ENCODE assay signal across 8 cellular contexts in the genomic region with DNA sequence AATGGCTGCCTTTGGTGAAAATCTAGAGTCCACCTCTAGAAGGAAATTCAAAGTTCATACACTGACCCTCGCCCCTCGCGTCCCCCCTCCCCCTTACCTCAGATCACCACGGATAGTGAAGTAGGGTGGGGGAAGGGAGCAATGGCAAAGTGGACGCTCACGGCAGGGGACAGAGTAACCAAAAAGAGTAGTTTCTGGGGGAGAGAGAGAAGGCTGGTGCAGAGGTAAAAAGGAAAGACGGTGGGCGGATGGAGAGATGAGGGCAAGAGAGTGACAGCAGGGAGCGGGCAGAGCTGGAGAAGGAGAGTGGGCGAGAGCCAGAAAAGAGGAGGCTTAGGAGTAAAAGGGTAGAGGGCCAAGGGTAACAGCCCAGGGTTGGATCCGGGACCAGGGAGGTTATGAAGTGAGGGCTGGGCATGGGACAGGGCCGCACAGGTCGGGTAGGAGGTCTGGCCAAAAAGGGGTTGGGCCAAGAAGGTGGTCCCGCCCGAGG. TPM values are rescaled to one million over a fixed set of nuclear protein-coding genes. Genes with fewer than 3 reads are reported as not detected.
DNase-seq lines count a peak whose midpoint lies in the region; ATAC-seq, FAIRE-seq and TF ChIP-seq lines count a peak whose summit lies in the region.

No MANE protein-coding gene starts in this region.

- CTCF ChIA-PET in T-cell (lab: Charles Lee), result interaction anchor here (0.5 kb wide), 2 partner anchors 27 to 49 kb away, joined by 4 read pairs; no protein-coding TSS in a partner anchor

- peaks cover 45% of the 10 kb centered on the region for H3K79me2 ChIP-seq in GM23338 (replicated peaks; ENCODE audit: insufficient read depth)

- H3K36me3 Mint-ChIP-seq in GM23338 (ENCODE audit: low read depth), result no peaks in the 10 kb centered on the region
- peaks cover 3% of the 10 kb centered on the region for H3K36me3 Mint-ChIP-seq in T-cell
- no peaks in the 10 kb centered on the region for H3K36me3 Mint-ChIP-seq in glutamatergic neuron (ENCODE audit: unreplicated experiment)

- DNase-seq in GM23338 (ENCODE audit: low spot score) (peak; percentile 52), T-cell (peak in 1 of 34 experiments; percentile 0), glutamatergic neuron (no peak), psoas muscle (no peak), RCC 7860 (ENCODE audit: low spot score) (no peak), A172 (ENCODE audit: low spot score) (no peak)

- H3K27me3 ChIP-seq in BLaER1 (no peaks in the 10 kb centered on the region), GM23338 (ENCODE audit: insufficient read depth) (no peaks in the 10 kb centered on the region), psoas muscle (ENCODE audit: insufficient read depth in 3 of 3, low read length in 2 of 3) (no peaks in the 10 kb centered on the region)

- H3K27ac Mint-ChIP-seq in GM23338 (peak overlapping the region; percentile 100), T-cell (peak overlapping the region; percentile 93 to 99), glutamatergic neuron (ENCODE audit: unreplicated experiment) (peak overlapping the region; percentile 53)

- H3K4me3 Mint-ChIP-seq in GM23338, result peak overlapping the region; percentile 97
- peak overlapping the region; percentile 92 to 100 (median 98) for H3K4me3 Mint-ChIP-seq in T-cell
- peak overlapping the region; percentile 98 for H3K4me3 Mint-ChIP-seq in glutamatergic neuron (ENCODE audit: unreplicated experiment)

- H3K4me1 ChIP-seq in BLaER1 (peaks cover 29% of the 10 kb centered on the region), GM23338 (ENCODE audit: insufficient read depth) (peaks cover 7% of the 10 kb centered on the region), psoas muscle (peaks cover 24% of the 10 kb centered on the region)

- H3F3A ChIP-seq in GM23338 (replicated peaks; ENCODE audit: low read depth), result no peaks in the 10 kb centered on the region

- H2AFZ ChIP-seq in GM23338, result 0 out of 2 replicates have a peak overlapping the region, but pooled peaks have one; percentile 69

- H3K4me1 Mint-ChIP-seq in GM23338 (peaks cover 11% of the 10 kb centered on the region), T-cell (peaks cover 28 to 34% (median 33%) of the 10 kb centered on the region in 3 donors), glutamatergic neuron (ENCODE audit: low read depth, unreplicated experiment) (peaks cover 3% of the 10 kb centered on the region)

- H3K4me2 ChIP-seq in BLaER1 (peak overlapping the region; percentile 99), GM23338 (peak overlapping the region; percentile 96)

- H3K27me3 Mint-ChIP-seq in GM23338 (ENCODE audit: insufficient read depth, low read depth, poor library complexity) (no peaks in the 10 kb centered on the region), T-cell (no peaks in the 10 kb centered on the region), glutamatergic neuron (ENCODE audit: unreplicated experiment) (peaks cover 2% of the 10 kb centered on the region)

- peak overlapping the region; percentile 75 for H3K27ac ChIP-seq in BLaER1
- peak overlapping the region; percentile 96 for H3K27ac ChIP-seq in GM23338 (ENCODE audit: low read depth)
- H3K27ac ChIP-seq in psoas muscle, result peak overlapping the region; percentile 83

- H3K9me3 Mint-ChIP-seq in GM23338 (no peaks in the 10 kb centered on the region), T-cell (no peaks in the 10 kb centered on the region), glutamatergic neuron (ENCODE audit: unreplicated experiment) (peaks cover 4% of the 10 kb centered on the region)

- H3K9ac ChIP-seq in BLaER1, result peak overlapping the region; percentile 85

- POLR2A ChIA-PET in T-cell (lab: Charles Lee), result interaction anchor here (0.6 to 0.7 kb wide), 3 partner anchors 10 to 127 kb away, joined by 3 to 7 read pairs (median 4); no protein-coding TSS in a partner anchor

- 1 to 2% (median 1%) methylated on average over 12 to 15 of the region's 15 CpGs for WGBS in psoas muscle, 3 donors

- TF ChIP-seq CTCF in GM23338 (conservative IDR thresholded peaks at IDR 0.05; ENCODE audit: low read depth in 2 of 2) (no peak), glutamatergic neuron (IDR thresholded peaks at IDR 0.05; ENCODE audit: partially characterized antibody, unreplicated experiment) (no peak), psoas muscle (IDR thresholded peaks at IDR 0.05) (no peak)

- H3K36me3 ChIP-seq in BLaER1 (no peaks in the 10 kb centered on the region), GM23338 (ENCODE audit: insufficient read depth) (no peaks in the 10 kb centered on the region), psoas muscle (ENCODE audit: insufficient read depth in 1 of 2, low read depth in 1 of 2) (no peaks in the 10 kb centered on the region)

- FAIRE-seq in RCC 7860 (lab: Jason Lieb, UNC), result no peak

- H4K20me1 ChIP-seq in BLaER1 (no peaks in the 10 kb centered on the region), GM23338 (replicated peaks; ENCODE audit: insufficient read depth) (no peaks in the 10 kb centered on the region)

- ATAC-seq in GM23338 (peak; percentile 52; the same call in 2 of the 3 replicates), T-cell (replicated peaks in 1 of 4) (peak in 1 of 4 experiments; percentile 0), psoas muscle (peak; percentile 15 to 43 (median 15)), GM21423 (IDR thresholded peaks at IDR 0.05; ENCODE audit: unreplicated experiment) (no peak)

- intact Hi-C loops in psoas muscle (cut with DNase I), result no loop called here

- H3K9me3 ChIP-seq in BLaER1, result no peaks in the 10 kb centered on the region
- no peaks in the 10 kb centered on the region for H3K9me3 ChIP-seq in psoas muscle

- peak overlapping the region; percentile 87 for H3K4me3 ChIP-seq in BLaER1
- H3K4me3 ChIP-seq in GM23338, result peak overlapping the region; percentile 96
- H3K4me3 ChIP-seq in psoas muscle, result peak overlapping the region; percentile 87

- no peaks in the 10 kb centered on the region for H3K9me2 ChIP-seq in GM23338 (ENCODE audit: insufficient read depth)

TF ChIP-seq in GM23338, 12 proteins besides CTCF, POLR2A, EP300 and RAD21 (continues in another document):
- TF ChIP-seq, protein P1, sequence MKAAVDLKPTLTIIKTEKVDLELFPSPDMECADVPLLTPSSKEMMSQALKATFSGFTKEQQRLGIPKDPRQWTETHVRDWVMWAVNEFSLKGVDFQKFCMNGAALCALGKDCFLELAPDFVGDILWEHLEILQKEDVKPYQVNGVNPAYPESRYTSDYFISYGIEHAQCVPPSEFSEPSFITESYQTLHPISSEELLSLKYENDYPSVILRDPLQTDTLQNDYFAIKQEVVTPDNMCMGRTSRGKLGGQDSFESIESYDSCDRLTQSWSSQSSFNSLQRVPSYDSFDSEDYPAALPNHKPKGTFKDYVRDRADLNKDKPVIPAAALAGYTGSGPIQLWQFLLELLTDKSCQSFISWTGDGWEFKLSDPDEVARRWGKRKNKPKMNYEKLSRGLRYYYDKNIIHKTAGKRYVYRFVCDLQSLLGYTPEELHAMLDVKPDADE (IDR thresholded peaks at IDR 0.05), result no peak
- no peak for TF ChIP-seq CREB1 (CRISPR knock-in tag; IDR thresholded peaks at IDR 0.05; ENCODE audit: low read depth)
- TF ChIP-seq EZH2 (IDR thresholded peaks at IDR 0.05; ENCODE audit: low read depth, unreplicated experiment), result no peak
- TF ChIP-seq NANOG (IDR thresholded peaks at IDR 0.05; ENCODE audit: borderline replicate concordance), result no peak
- TF ChIP-seq ZNF114 (CRISPR knock-in tag; IDR thresholded peaks at IDR 0.05), result no peak

RNA-seq across cellular contexts. Expression of a gene that starts 0.4 kb away (rescaled TPM):
- 20.7 and 28.0 TPM in 2 replicates for total RNA-seq in GM23338 (2014; rRNA removed; shearing (Covaris generic))
- polyA plus RNA-seq in GM23338 (2016; fragmentation: Nextera tagmentation; extraction: Ambion mirVana) (14.6 and 16.1 TPM in 2 replicates), psoas muscle (1 to 10 TPM; 7.3 to 8.3 (median 7.7) TPM)
- total RNA-seq in T-cell (10 to 100 TPM; 11.0 to 15.9 (median 14.8) TPM), glutamatergic neuron (ENCODE audit: unreplicated experiment) (8.6 TPM), psoas muscle (10 to 100 TPM; 22.3 to 60.5 (median 35.6) TPM)
- 5.0 and 5.2 TPM in 2 replicates for total RNA-seq in A172 (2014; rRNA removed; shearing (Covaris generic))

RNA-seq across cellular contexts. Expression of a gene that starts 0.9 kb away (rescaled TPM):
- 8.6 and 10.7 TPM in 2 replicates for total RNA-seq in GM23338 (2014; rRNA removed; shearing (Covaris generic))
- 9.1 and 10.8 TPM in 2 replicates for polyA plus RNA-seq in GM23338 (2016; fragmentation: Nextera tagmentation; extraction: Ambion mirVana)
- 10 to 100 TPM in 3 of 5 donors, 1 to 10 TPM in 2; 9.7 to 11.2 (median 10.7) TPM for total RNA-seq in T-cell
- 4.5 TPM for total RNA-seq in glutamatergic neuron (ENCODE audit: unreplicated experiment)
- 1 to 10 TPM; 1.7 to 6.5 (median 3.8) TPM for total RNA-seq in psoas muscle
- polyA plus RNA-seq in psoas muscle, result 1 to 10 TPM; 2.6 to 8.6 (median 3.5) TPM
- 7.2 and 7.6 TPM in 2 replicates for total RNA-seq in A172 (2014; rRNA removed; shearing (Covaris generic))
